19 cellular contexts compared by ENCODE assay signal in genomic region chr1:224640587-224640986, GRCh38.
"Had no signal": no experiment of that assay in that cellular context is flagged by ENCODE, and none has a peak within 500 bp of the region (broad histone marks: within the 10 kb centered on the region; RNA-seq: fewer than 3 reads in every experiment).

No MANE protein-coding gene starts in this region.

- H3K27ac ChIP-seq: coronary artery, gastrocnemius medialis, heart left ventricle, left ventricle myocardium inferior, neural progenitor cell, pancreas, tibial artery had no signal

- H3K4me3 ChIP-seq: coronary artery, gastrocnemius medialis, heart left ventricle, left ventricle myocardium inferior, neural progenitor cell, pancreas, tibial artery had no signal

- H3K4me1 ChIP-seq: left ventricle myocardium inferior, tibial artery had no signal

- H3K4me3 Mint-ChIP-seq: naive thymus-derived CD4-positive, alpha-beta T cell; neural progenitor cell; stimulated activated naive B cell treated with anti-CD40 and anti-IgM and Interleukin-4, amounts not matched to agents 10 μg/mL and 1 μg/mL and 100 μg/mL, for 72 hours had no signal

- H3K27me3 ChIP-seq: gastrocnemius medialis, neural progenitor cell, pancreas, tibial artery had no signal

- H3K27ac Mint-ChIP-seq: naive thymus-derived CD4-positive, alpha-beta T cell; neural progenitor cell; stimulated activated naive B cell treated with anti-CD40 and anti-IgM and Interleukin-4, amounts not matched to agents 10 μg/mL and 1 μg/mL and 100 μg/mL, for 72 hours had no signal

- DNase-seq: activated CD4-positive, alpha-beta T cell treated with anti-CD3 and anti-CD28 coated beads, Interleukin-2, amount 50 U/mL, for 1 hour; activated CD4-positive, CD25-positive, alpha-beta regulatory T cell treated with anti-CD3 and anti-CD28 coated beads, Interleukin-2, amount 50 U/mL, for 72 hours; activated CD8-positive, alpha-beta memory T cell treated with anti-CD3 and anti-CD28 coated beads, Interleukin-2, amount 50 U/mL, for 4 hours; activated effector memory CD4-positive, alpha-beta T cell treated with anti-CD3 and anti-CD28 coated beads, Interleukin-2, amount 50 U/mL, for 16 hours; activated naive CD4-positive, alpha-beta T cell treated with anti-CD3 and anti-CD28 coated beads, Interleukin-2, amount 50 U/mL, for 16 hours; activated T-cell treated with anti-CD3 and anti-CD28 coated beads, Interleukin-2, amount 50 U/mL, for 48 hours; aorta; gastrocnemius medialis; heart left ventricle; left ventricle myocardium inferior; mammary epithelial cell; naive thymus-derived CD4-positive, alpha-beta T cell; stimulated activated CD4-positive, alpha-beta T cell treated with anti-CD3 and anti-CD28 coated beads, Interleukin-4, amount 100 ng/mL, for 24 hours; stimulated activated naive B cell treated with anti-CD40 and anti-IgM and Interleukin-4, amounts not matched to agents 10 μg/mL and 1 μg/mL and 100 μg/mL, for 72 hours; tibial artery had no signal

- H3K4me2 ChIP-seq: neural progenitor cell had no signal

- H3K36me3 Mint-ChIP-seq: naive thymus-derived CD4-positive, alpha-beta T cell; neural progenitor cell; stimulated activated naive B cell treated with anti-CD40 and anti-IgM and Interleukin-4, amounts not matched to agents 10 μg/mL and 1 μg/mL and 100 μg/mL, for 72 hours had no signal

- ATAC-seq: gastrocnemius medialis; heart left ventricle; naive thymus-derived CD4-positive, alpha-beta T cell; sciatic nerve; stimulated activated naive B cell treated with anti-CD40 and anti-IgM and Interleukin-4, amounts not matched to agents 10 μg/mL and 1 μg/mL and 100 μg/mL, for 72 hours had no signal

- H3K9me3 Mint-ChIP-seq: naive thymus-derived CD4-positive, alpha-beta T cell; neural progenitor cell; stimulated activated naive B cell treated with anti-CD40 and anti-IgM and Interleukin-4, amounts not matched to agents 10 μg/mL and 1 μg/mL and 100 μg/mL, for 72 hours had no signal

- H3K9ac ChIP-seq: neural progenitor cell had no signal

- H3K4me1 Mint-ChIP-seq: stimulated activated naive B cell treated with anti-CD40 and anti-IgM and Interleukin-4, amounts not matched to agents 10 μg/mL and 1 μg/mL and 100 μg/mL, for 72 hours had no signal

- H3K36me3 ChIP-seq: gastrocnemius medialis, heart left ventricle, left ventricle myocardium inferior, neural progenitor cell, pancreas, tibial artery had no signal
